Comparison of ENCODE assay signal across 3 cellular contexts in genomic region chr16:29616127-29616526, GRCh38. TPM values are rescaled to one million over a fixed set of nuclear protein-coding genes. Genes with fewer than 3 reads are reported as not detected.
"Had no signal": no experiment of that assay in that cellular context is flagged by ENCODE, and none has a peak within 500 bp of the region (broad histone marks: within the 10 kb centered on the region; RNA-seq: fewer than 3 reads in every experiment).

No MANE protein-coding gene starts in this region.

RNA-seq across cellular contexts. Expression of gene SPN, which starts 46.9 kb away (rescaled TPM):
- total RNA-seq: IMR-90, NCI-H460, SK-MEL-5 had no signal
- polyA plus RNA-seq: IMR-90 had no signal
